33 cellular contexts compared by ENCODE assay signal in the genomic region with DNA sequence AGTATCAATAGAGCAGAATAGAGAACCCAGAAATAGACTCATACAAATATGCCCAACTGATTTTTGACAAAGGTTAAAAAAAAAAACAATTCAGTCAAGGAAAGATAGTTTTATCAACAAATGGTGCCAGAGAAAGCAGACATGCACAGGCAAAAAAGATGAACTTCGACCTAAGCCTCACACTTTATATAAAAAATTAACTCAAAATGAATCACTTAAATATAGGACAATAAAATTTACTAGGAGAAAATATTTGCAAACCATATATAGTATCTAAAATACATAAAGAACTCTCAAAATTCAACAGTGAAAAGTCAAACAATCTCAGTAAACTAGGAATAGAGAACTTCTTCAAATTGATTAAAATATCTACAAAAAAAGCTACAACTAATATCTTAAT.
"Had no signal": no experiment of that assay in that cellular context is flagged by ENCODE, and none has a peak within 500 bp of the region (broad histone marks: within the 10 kb centered on the region; RNA-seq: fewer than 3 reads in every experiment).

No MANE protein-coding gene starts in this region.

- H3K27ac ChIP-seq: ascending aorta, brain microvascular endothelial cell, esophagus muscularis mucosa, foreskin keratinocyte, gastrocnemius medialis, heart left ventricle had no signal

- FAIRE-seq: bronchial epithelial cell had no signal

- H3K27ac Mint-ChIP-seq: activated CD4-positive, alpha-beta memory T cell treated with anti-CD3 and anti-CD28 coated beads for 36 hours; activated CD4-positive, alpha-beta T cell treated with anti-CD3 and anti-CD28 coated beads for 36 hours; activated CD4-positive, alpha-beta T cell treated with anti-CD3 and anti-CD28 coated beads, Interleukin-2, amount 10 ng/mL, durations not matched to agents 24 days and 14 days; activated CD8-positive, alpha-beta memory T cell treated with anti-CD3 and anti-CD28 coated beads, Interleukin-2, amount 10 ng/mL, durations not matched to agents 7 days and 5 days; activated CD8-positive, alpha-beta T cell treated with anti-CD3 and anti-CD28 coated beads, Interleukin-2, amount 10 ng/mL, durations not matched to agents 7 days and 5 days; activated naive CD4-positive, alpha-beta T cell treated with anti-CD3 and anti-CD28 coated beads, Interleukin-2, amount 50 U/mL, for 72 hours; activated naive CD8-positive, alpha-beta T cell treated with anti-CD3 and anti-CD28 coated beads, Interleukin-2, amount 10 ng/mL, durations not matched to agents 7 days and 5 days; T-cell; T-helper 1 cell treated with Interleukin-12 subunit alpha and Interleukin-12 subunit beta and Interleukin-4 antibody, amounts not matched to agents 30 μg/mL and 1 μg/mL, for 36 hours; T-helper 2 cell treated with Interferon-gamma antibody and Interleukin-4, amounts not matched to agents 5 μg/mL and 100 μg/mL, for 36 hours had no signal

- H3K9me3 Mint-ChIP-seq: activated CD4-positive, alpha-beta memory T cell treated with anti-CD3 and anti-CD28 coated beads for 36 hours; activated CD4-positive, alpha-beta T cell treated with anti-CD3 and anti-CD28 coated beads, Interleukin-2, amount 10 ng/mL, durations not matched to agents 24 days and 14 days; activated naive CD4-positive, alpha-beta T cell treated with anti-CD3 and anti-CD28 coated beads, Interleukin-2, amount 10 ng/mL, durations not matched to agents 7 days and 5 days; activated naive CD4-positive, alpha-beta T cell treated with anti-CD3 and anti-CD28 coated beads, Interleukin-2, amount 50 U/mL, for 72 hours; activated naive CD8-positive, alpha-beta T cell treated with anti-CD3 and anti-CD28 coated beads, Interleukin-2, amount 10 ng/mL, durations not matched to agents 7 days and 5 days; central memory CD8-positive, alpha-beta T cell; effector memory CD8-positive, alpha-beta T cell; T-cell; T-helper 1 cell treated with Interleukin-12 subunit alpha and Interleukin-12 subunit beta and Interleukin-4 antibody, amounts not matched to agents 30 μg/mL and 1 μg/mL, for 36 hours; T-helper 2 cell treated with Interferon-gamma antibody and Interleukin-4, amounts not matched to agents 5 μg/mL and 100 μg/mL, for 36 hours had no signal

- H3K4me1 ChIP-seq: ascending aorta, foreskin keratinocyte had no signal

- H3K4me3 ChIP-seq: ascending aorta, esophagus muscularis mucosa, gastrocnemius medialis, heart left ventricle had no signal

- ATAC-seq: activated CD4-positive, alpha-beta T cell treated with anti-CD3 and anti-CD28 coated beads for 36 hours; activated CD8-positive, alpha-beta memory T cell treated with anti-CD3 and anti-CD28 coated beads, Interleukin-2, amount 10 ng/mL, durations not matched to agents 7 days and 5 days; activated CD8-positive, alpha-beta T cell treated with anti-CD3 and anti-CD28 coated beads, Interleukin-2, amount 10 ng/mL, durations not matched to agents 7 days and 5 days; activated naive CD4-positive, alpha-beta T cell treated with anti-CD3 and anti-CD28 coated beads, Interleukin-2, amount 50 U/mL, for 72 hours; effector memory CD8-positive, alpha-beta T cell; foreskin keratinocyte; gastrocnemius medialis; heart left ventricle; T-cell had no signal

- H3K27me3 Mint-ChIP-seq: activated CD4-positive, alpha-beta memory T cell treated with anti-CD3 and anti-CD28 coated beads for 36 hours; activated CD4-positive, alpha-beta T cell treated with anti-CD3 and anti-CD28 coated beads for 36 hours; activated CD4-positive, alpha-beta T cell treated with anti-CD3 and anti-CD28 coated beads, Interleukin-2, amount 10 ng/mL, durations not matched to agents 24 days and 14 days; activated CD8-positive, alpha-beta memory T cell treated with anti-CD3 and anti-CD28 coated beads, Interleukin-2, amount 10 ng/mL, durations not matched to agents 7 days and 5 days; activated naive CD4-positive, alpha-beta T cell treated with anti-CD3 and anti-CD28 coated beads, Interleukin-2, amount 10 ng/mL, durations not matched to agents 7 days and 5 days; activated naive CD8-positive, alpha-beta T cell treated with anti-CD3 and anti-CD28 coated beads, Interleukin-2, amount 10 ng/mL, durations not matched to agents 7 days and 5 days; central memory CD8-positive, alpha-beta T cell; effector memory CD8-positive, alpha-beta T cell had no signal

- DNase-seq: activated CD4-positive, alpha-beta memory T cell treated with anti-CD3 and anti-CD28 coated beads for 36 hours; activated CD4-positive, alpha-beta T cell treated with anti-CD3 and anti-CD28 coated beads for 36 hours; activated CD4-positive, alpha-beta T cell treated with anti-CD3 and anti-CD28 coated beads, Interleukin-2, amount 10 ng/mL, durations not matched to agents 24 days and 14 days; activated CD4-positive, CD25-positive, alpha-beta regulatory T cell; activated CD4-positive, CD25-positive, alpha-beta regulatory T cell treated with anti-CD3 and anti-CD28 coated beads, Interleukin-2, amount 50 U/mL, for 72 hours; activated CD8-positive, alpha-beta memory T cell treated with anti-CD3 and anti-CD28 coated beads, Interleukin-2, amount 10 ng/mL, durations not matched to agents 7 days and 5 days; activated CD8-positive, alpha-beta memory T cell treated with anti-CD3 and anti-CD28 coated beads, Interleukin-2, amount 50 U/mL, for 4 hours; activated CD8-positive, alpha-beta T cell treated with anti-CD3 and anti-CD28 coated beads, Interleukin-2, amount 10 ng/mL, durations not matched to agents 7 days and 5 days; activated gamma-delta T cell; activated naive CD4-positive, alpha-beta T cell; activated naive CD4-positive, alpha-beta T cell treated with anti-CD3 and anti-CD28 coated beads, Interleukin-2, amount 10 ng/mL, durations not matched to agents 7 days and 5 days; activated naive CD8-positive, alpha-beta T cell treated with anti-CD3 and anti-CD28 coated beads, Interleukin-2, amount 10 ng/mL, durations not matched to agents 7 days and 5 days; activated T-cell treated with anti-CD3 and anti-CD28 coated beads, Interleukin-2, amount 50 U/mL, for 48 hours; brain microvascular endothelial cell; cortex of kidney; dermis blood vessel endothelial cell; effector CD4-positive, alpha-beta T cell; effector memory CD8-positive, alpha-beta T cell; erythroblast; foreskin keratinocyte; gastrocnemius medialis; glutamatergic neuron; heart left ventricle; SW 1271; T-cell; T1000 had no signal

- H3K27me3 ChIP-seq: ascending aorta, brain microvascular endothelial cell, esophagus muscularis mucosa, foreskin keratinocyte, gastrocnemius medialis had no signal

- H3K9me3 ChIP-seq: ascending aorta, esophagus muscularis mucosa, gastrocnemius medialis, heart left ventricle had no signal

- H3K36me3 ChIP-seq: brain microvascular endothelial cell had no signal

- H3K4me3 Mint-ChIP-seq: activated CD4-positive, alpha-beta memory T cell treated with anti-CD3 and anti-CD28 coated beads for 36 hours; activated CD4-positive, alpha-beta T cell treated with anti-CD3 and anti-CD28 coated beads for 36 hours; activated CD4-positive, alpha-beta T cell treated with anti-CD3 and anti-CD28 coated beads, Interleukin-2, amount 10 ng/mL, durations not matched to agents 24 days and 14 days; activated CD8-positive, alpha-beta memory T cell treated with anti-CD3 and anti-CD28 coated beads, Interleukin-2, amount 10 ng/mL, durations not matched to agents 7 days and 5 days; activated CD8-positive, alpha-beta T cell treated with anti-CD3 and anti-CD28 coated beads, Interleukin-2, amount 10 ng/mL, durations not matched to agents 7 days and 5 days; activated naive CD4-positive, alpha-beta T cell treated with anti-CD3 and anti-CD28 coated beads, Interleukin-2, amount 10 ng/mL, durations not matched to agents 7 days and 5 days; activated naive CD8-positive, alpha-beta T cell treated with anti-CD3 and anti-CD28 coated beads, Interleukin-2, amount 10 ng/mL, durations not matched to agents 7 days and 5 days; central memory CD8-positive, alpha-beta T cell; T-cell; T-helper 1 cell treated with Interleukin-12 subunit alpha and Interleukin-12 subunit beta and Interleukin-4 antibody, amounts not matched to agents 30 μg/mL and 1 μg/mL, for 36 hours; T-helper 2 cell treated with Interferon-gamma antibody and Interleukin-4, amounts not matched to agents 5 μg/mL and 100 μg/mL, for 36 hours had no signal
